ENCODE assay signal across 1 cellular context in genomic region chr7:2110586-2111396, GRCh38.
TF ChIP-seq lines count a peak whose summit lies in the region.

No MANE protein-coding gene starts in this region.

TF ChIP-seq in HepG2, 621 proteins besides CTCF, POLR2A, EP300 and RAD21 (continued from another document and continues in another):
- TF ChIP-seq TEF (CRISPR knock-in tag; IDR thresholded peaks at IDR 0.05) (no peak), ZNF841 (CRISPR knock-in tag; IDR thresholded peaks at IDR 0.05; ENCODE audit: borderline replicate concordance) (no peak), SNRNP70 (IDR thresholded peaks at IDR 0.05; ENCODE audit: low read depth, low read length) (no peak), ZNF260 (CRISPR knock-in tag; IDR thresholded peaks at IDR 0.05; ENCODE audit: borderline replicate concordance, low read depth) (no peak), SRSF4 (IDR thresholded peaks at IDR 0.05; ENCODE audit: low read depth, low read length, poor library complexity, severe bottlenecking) (no peak), NR2F1 (CRISPR knock-in tag; IDR thresholded peaks at IDR 0.05) (peak in 1 of 2 experiments; percentile 40; a peak in 1 of 4 replicates), ZNF20 (CRISPR knock-in tag; IDR thresholded peaks at IDR 0.05) (no peak), HMGA1 (CRISPR knock-in tag; conservative IDR thresholded peaks at IDR 0.05) (no peak), ZNF614 (CRISPR knock-in tag; IDR thresholded peaks at IDR 0.05; ENCODE audit: borderline replicate concordance) (peak; percentile 81; the same call in 1 of the 2 replicates), SETDB1 (CRISPR knock-in tag; IDR thresholded peaks at IDR 0.05; ENCODE audit: borderline replicate concordance) (no peak), HNRNPUL1 (IDR thresholded peaks at IDR 0.05; ENCODE audit: low read depth, low read length) (no peak), ZNF589 (CRISPR knock-in tag; conservative IDR thresholded peaks at IDR 0.05) (no peak), GATA4 (IDR thresholded peaks at IDR 0.05; ENCODE audit: borderline replicate concordance, low read depth) (no peak), ZMAT5 (CRISPR knock-in tag; IDR thresholded peaks at IDR 0.05; ENCODE audit: borderline replicate concordance, low read depth) (no peak), HHEX (CRISPR knock-in tag; IDR thresholded peaks at IDR 0.05) (0 out of 2 replicates have a peak, but pooled peaks have one; percentile 15), ZNF747 (CRISPR knock-in tag; IDR thresholded peaks at IDR 0.05; ENCODE audit: borderline replicate concordance) (no peak), SP4 (CRISPR knock-in tag; IDR thresholded peaks at IDR 0.05) (0 out of 2 replicates have a peak, but pooled peaks have one; percentile 53), THRA (CRISPR knock-in tag; IDR thresholded peaks at IDR 0.05; ENCODE audit: borderline replicate concordance) (peak; percentile 64; the same call in 1 of the 2 replicates), PRDM15 (CRISPR knock-in tag; IDR thresholded peaks at IDR 0.05) (no peak; the same call in 1 of the 2 replicates), ZNF7 (CRISPR knock-in tag; IDR thresholded peaks at IDR 0.05) (no peak), ZBTB7B (CRISPR knock-in tag; IDR thresholded peaks at IDR 0.05) (peak; percentile 73), ETS1 (CRISPR knock-in tag; IDR thresholded peaks at IDR 0.05) (no peak), ARNT (IDR thresholded peaks at IDR 0.05) (no peak), HES4 (CRISPR knock-in tag; IDR thresholded peaks at IDR 0.05; ENCODE audit: borderline replicate concordance) (no peak), ATF5 (CRISPR knock-in tag; IDR thresholded peaks at IDR 0.05; ENCODE audit: low read depth) (no peak), RXRA (CRISPR knock-in tag; IDR thresholded peaks at IDR 0.05) (peak; percentile 92; the same call in 1 of the 2 replicates), ZNF547 (CRISPR knock-in tag; IDR thresholded peaks at IDR 0.05) (peak; percentile 65; the same call in 1 of the 2 replicates), ZBTB39 (CRISPR knock-in tag; IDR thresholded peaks at IDR 0.05) (no peak), ZNF362 (CRISPR knock-in tag; IDR thresholded peaks at IDR 0.05; ENCODE audit: borderline replicate concordance) (peak; percentile 64; the same call in 1 of the 2 replicates), YY1 (IDR thresholded peaks at IDR 0.05; ENCODE audit: insufficient read depth, insufficient replicate concordance, low read depth, low read length) (no peak), ATM (IDR thresholded peaks at IDR 0.05; ENCODE audit: borderline replicate concordance) (no peak), RBM39 (IDR thresholded peaks at IDR 0.05; ENCODE audit: low read depth, low read length, poor library complexity, severe bottlenecking) (no peak), TRAFD1 (CRISPR knock-in tag; IDR thresholded peaks at IDR 0.05; ENCODE audit: borderline replicate concordance) (no peak; the same call in 1 of the 2 replicates), BCL6 (CRISPR knock-in tag; IDR thresholded peaks at IDR 0.05) (peak; percentile 81), ZNF143 (CRISPR knock-in tag; IDR thresholded peaks at IDR 0.05) (no peak; the same call in 1 of the 2 replicates), GMEB1 (CRISPR knock-in tag; IDR thresholded peaks at IDR 0.05; ENCODE audit: borderline replicate concordance) (peak; percentile 57; the same call in 1 of the 2 replicates), E2F2 (CRISPR knock-in tag; IDR thresholded peaks at IDR 0.05; ENCODE audit: borderline replicate concordance) (no peak), MXD4 (CRISPR knock-in tag; IDR thresholded peaks at IDR 0.05) (0 out of 2 replicates have a peak, but pooled peaks have one; percentile 34), MYPOP (CRISPR knock-in tag; IDR thresholded peaks at IDR 0.05) (0 out of 2 replicates have a peak, but pooled peaks have one; percentile 54), TARDBP (CRISPR knock-in tag; IDR thresholded peaks at IDR 0.05) (peak; percentile 92)
